Comparison of ENCODE assay signal across 1 cellular context in genomic region chr10:79337783-79338182, GRCh38.
TF ChIP-seq lines count a peak whose summit lies in the region.

No MANE protein-coding gene starts in this region.

TF ChIP-seq in GM23338, 12 proteins besides CTCF, POLR2A, EP300 and RAD21:
- TF ChIP-seq ZNF331 (CRISPR knock-in tag; IDR thresholded peaks at IDR 0.05; ENCODE audit: low read depth), result peak; percentile 89
TF ChIP-seq in GM23338: peak in this region for 1; not testable (repeated sequence) for 11.
